8 cellular contexts compared by ENCODE assay signal in the genomic region with DNA sequence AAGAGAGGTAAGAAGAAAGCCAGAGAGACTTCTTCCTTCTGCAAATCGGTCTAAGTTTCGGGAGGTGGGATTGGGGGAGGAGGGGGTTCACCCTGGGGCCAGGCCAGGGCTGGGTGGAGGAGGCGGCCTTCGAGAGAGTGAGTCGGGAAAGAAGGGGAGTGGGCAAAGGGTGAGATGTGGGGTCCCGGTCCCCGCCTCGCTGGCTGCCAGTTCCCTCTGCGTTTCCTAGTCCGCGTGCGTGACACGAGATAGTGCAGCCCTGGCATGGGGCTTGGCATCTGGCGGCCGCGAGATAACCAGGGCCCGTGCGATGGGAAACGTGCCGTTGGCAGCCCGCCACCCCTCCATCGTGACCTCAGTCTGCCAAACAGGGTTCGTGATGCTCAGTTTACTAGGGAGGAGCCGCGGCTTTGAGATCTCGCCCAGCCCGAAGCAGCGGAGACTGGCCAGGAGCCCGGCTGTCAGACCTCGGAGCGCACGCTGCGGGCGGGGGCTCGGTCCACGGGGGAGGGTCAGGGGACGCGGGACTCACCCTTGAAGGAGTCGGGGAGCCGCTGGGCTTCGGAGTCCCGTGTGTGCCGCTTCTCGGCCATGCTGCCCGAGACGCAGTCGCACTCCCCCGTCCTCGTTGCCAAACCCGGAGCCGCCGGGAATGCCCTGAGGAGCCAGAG. TPM values are rescaled to one million over a fixed set of nuclear protein-coding genes. Genes with fewer than 3 reads are reported as not detected.
DNase-seq lines count a peak whose midpoint lies in the region; ATAC-seq, FAIRE-seq and TF ChIP-seq lines count a peak whose summit lies in the region.

A gene with protein sequence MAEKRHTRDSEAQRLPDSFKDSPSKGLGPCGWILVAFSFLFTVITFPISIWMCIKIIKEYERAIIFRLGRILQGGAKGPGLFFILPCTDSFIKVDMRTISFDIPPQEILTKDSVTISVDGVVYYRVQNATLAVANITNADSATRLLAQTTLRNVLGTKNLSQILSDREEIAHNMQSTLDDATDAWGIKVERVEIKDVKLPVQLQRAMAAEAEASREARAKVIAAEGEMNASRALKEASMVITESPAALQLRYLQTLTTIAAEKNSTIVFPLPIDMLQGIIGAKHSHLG (minus strand): TSS at position 656 of the 671 bp plus-strand sequence. CDS start 63 bp downstream, at position 593.

- H3K36me3 ChIP-seq in SJSA1 (peaks cover 23% of the 10 kb centered on the region; the same call in 1 of the 2 replicates), GM12878 (ENCODE audit: control insufficient read depth in 2 of 2, insufficient read depth in 2 of 2, low read length in 1 of 2) (no peaks in the 10 kb centered on the region), iPS-15b (ENCODE audit: control insufficient read depth, insufficient read depth, low read length) (no peaks in the 10 kb centered on the region)

- peaks cover 45% of the 10 kb centered on the region for H3K4me1 ChIP-seq in SJSA1 (replicated peaks)
- H3K4me1 ChIP-seq in GM12878 (ENCODE audit: control insufficient read depth, insufficient read depth, low read length), result peaks cover 7% of the 10 kb centered on the region; the same call in 1 of the 2 replicates
- H3K4me1 ChIP-seq in iPS-15b (ENCODE audit: control insufficient read depth, insufficient read depth, low read length), result peaks cover 4% of the 10 kb centered on the region

- RAD21 ChIA-PET in GM12878 (lab: Charles Lee; ENCODE audit: unreplicated experiment), result interaction anchor here (0.6 to 0.9 kb wide), 2 partner anchors 11 to 54 kb away, joined by 3 to 4 read pairs; no protein-coding TSS in a partner anchor

- 11% methylated on average over 24 of the region's 52 CpGs for WGBS in GM12878 (ENCODE audit: insufficient coverage, insufficient replicate concordance, low lambda C conversion rate, missing lambda C conversion rate)

- BruUV-seq in GM12878 (replicated peaks; lab: Mats Ljungman, UMichigan), result no TSS peak

- TF ChIP-seq EP300 in GM12878 (IDR thresholded peaks at IDR 0.05; ENCODE audit: borderline replicate concordance in 1 of 2, control insufficient read depth in 1 of 2, low read depth in 2 of 2, low read length in 2 of 2), result no peak

- no peaks in the 10 kb centered on the region for H3K9me3 ChIP-seq in SJSA1 (replicated peaks)
- no peaks in the 10 kb centered on the region; the same call in 2 of the 3 replicates for H3K9me3 ChIP-seq in GM12878 (replicated peaks; ENCODE audit: control insufficient read depth, insufficient read depth, low read length)
- no peaks in the 10 kb centered on the region for H3K9me3 ChIP-seq in iPS-15b (ENCODE audit: control insufficient read depth, insufficient read depth, low read length)

- peak within 1 kb of the TSS; percentile 94 for H2AFZ ChIP-seq in GM12878 (ENCODE audit: control insufficient read depth, low read depth, low read length)

- peak; percentile 91 for TF ChIP-seq POLR2A in GM12878 (IDR thresholded peaks at IDR 0.05; ENCODE audit: low read depth, low read length)

- POLR2A ChIA-PET in GM12878 (lab: Charles Lee), result interaction anchor here (0.6 to 1.4 kb wide), 4 partner anchors 10 to 208 kb away, joined by 3 to 9 read pairs (median 6); no protein-coding TSS in a partner anchor

- H3K27ac ChIP-seq in C4-2B, result peak within 1 kb of the TSS; percentile 57
- peak within 1 kb of the TSS; percentile 70 for H3K27ac ChIP-seq in SJSA1
- H3K27ac ChIP-seq in GM12878 (ENCODE audit: control insufficient read depth, insufficient read depth), result peak within 1 kb of the TSS; percentile 79

- in situ Hi-C loops in GM12878 (cut with MboI), result no loop called here

- no peak for FAIRE-seq in GM12878 (lab: Jason Lieb, UNC)

- SMC1A ChIA-PET in GM12878 (lab: Charles Lee; ENCODE audit: uncharacterized antibody, unreplicated experiment), result interaction anchor here (0.6 to 1.4 kb wide), 3 partner anchors 16 to 708 kb away, joined by 3 to 8 read pairs (median 3); no protein-coding TSS in a partner anchor

- no peaks in the 10 kb centered on the region; the same call in 1 of the 2 replicates for H3K79me2 ChIP-seq in GM12878 (ENCODE audit: control insufficient read depth, insufficient read depth, low read length)

- peak within 1 kb of the TSS; percentile 90 for H3K4me2 ChIP-seq in GM12878 (ENCODE audit: control insufficient read depth, insufficient read depth)

- no peaks in the 10 kb centered on the region for H4K20me1 ChIP-seq in GM12878 (ENCODE audit: control insufficient read depth, insufficient read depth)

- H3K27me3 ChIP-seq in SJSA1 (replicated peaks) (no peaks in the 10 kb centered on the region), GM12878 (replicated peaks in 1 of 2; ENCODE audit: control insufficient read depth in 2 of 2, insufficient read depth in 2 of 2, low read length in 1 of 2) (no peaks in the 10 kb centered on the region; a peak in 1 of 4 replicates), iPS-15b (ENCODE audit: control insufficient read depth, insufficient read depth, low read length) (peaks cover 11% of the 10 kb centered on the region)

- H3K4me3 ChIP-seq in SJSA1 (peak within 1 kb of the TSS; percentile 69), GM12878 (peak within 1 kb of the TSS; percentile 84), iPS-15b (ENCODE audit: low read depth, low read length) (peak within 1 kb of the TSS; percentile 68)

- H3K9ac ChIP-seq in GM12878 (ENCODE audit: control insufficient read depth, insufficient read depth, low read length) (peak within 1 kb of the TSS; percentile 80), iPS-15b (ENCODE audit: low read depth, low read length) (peak within 1 kb of the TSS; percentile 49)

- ATAC-seq in GM19025 (IDR thresholded peaks at IDR 0.05; ENCODE audit: low read depth, unreplicated experiment), result peak; percentile 46
- ATAC-seq in HG03175 (IDR thresholded peaks at IDR 0.05; ENCODE audit: unreplicated experiment), result peak; percentile 66
- ATAC-seq in GM12878, result peak; percentile 84

- no peak for TF ChIP-seq RAD21 in GM12878 (IDR thresholded peaks at IDR 0.05; ENCODE audit: insufficient read depth, low read depth, low read length)

- intact Hi-C loops in GM12878 (cut with micrococcal nuclease; ENCODE audit: unreplicated experiment), result loop anchor here (2.0 kb wide), 1 partner anchor 17 kb away; no protein-coding TSS in a partner anchor

- DNase-seq in SJSA1 (ENCODE audit: low read depth in 1 of 2, low spot score in 2 of 2) (peak in 1 of 2 experiments; percentile 75), GM12878 (ENCODE audit: low read depth, low spot score) (no peak), SKM-1 treated with dmso at 0.1 percent for 144 hours (lab: John Stamatoyannopoulos, UW; ENCODE audit: unreplicated experiment) (no peak)
- DNase-seq in stimulated activated CD4-positive, alpha-beta T cell treated with anti-CD3 and anti-CD28 coated beads, Interleukin-15, amount 100 ng/mL, for 24 hours, result peak; percentile 69

- no peak for TF ChIP-seq CTCF in C4-2B (conservative IDR thresholded peaks at IDR 0.05)
- TF ChIP-seq CTCF in GM12878 (IDR thresholded peaks at IDR 0.05 in 2 of 3, conservative IDR thresholded peaks at IDR 0.05 in 1 of 3; ENCODE audit: control insufficient read depth in 2 of 3, extremely low read depth in 1 of 3, insufficient read depth in 1 of 3, low read depth in 3 of 3, low read length in 3 of 3), result no peak

- CTCF ChIA-PET in GM12878 (lab: Yijun Ruan, JAX), result interaction anchor here (1.4 to 1.7 kb wide), 3 partner anchors 11 to 50 kb away, joined by 4 to 8 read pairs (median 6); no protein-coding TSS in a partner anchor

TF ChIP-seq in GM12878, 131 proteins besides CTCF, POLR2A, EP300 and RAD21 (continues in another document):
- TF ChIP-seq POLR2AphosphoS5 (IDR thresholded peaks at IDR 0.05; ENCODE audit: low read length) (peak; percentile 18; the same call in 1 of the 2 replicates), TCF12 (IDR thresholded peaks at IDR 0.05; ENCODE audit: low read depth, low read length) (0 out of 2 replicates have a peak, but pooled peaks have one; percentile 2), BACH1 (IDR thresholded peaks at IDR 0.05; ENCODE audit: borderline replicate concordance) (no peak), CHD2 (IDR thresholded peaks at IDR 0.05; ENCODE audit: borderline replicate concordance, low read depth, low read length) (0 out of 2 replicates have a peak, but pooled peaks have one; percentile 35), SPI1 (IDR thresholded peaks at IDR 0.05; ENCODE audit: borderline replicate concordance, insufficient read depth, low read depth, low read length) (no peak), MEF2A (IDR thresholded peaks at IDR 0.05; ENCODE audit: insufficient read depth, low read depth, low read length) (no peak), STAT1 (conservative IDR thresholded peaks at IDR 0.05) (no peak), TBL1XR1 (IDR thresholded peaks at IDR 0.05; ENCODE audit: low read depth, low read length) (no peak), IKZF1 (conservative IDR thresholded peaks at IDR 0.05) (peak; percentile 48; the same call in 1 of the 2 replicates)

RNA-seq across cellular contexts. Expression of the gene that starts here (rescaled TPM):
- total RNA-seq in SJSA1 (2014; rRNA removed; shearing (Covaris generic)), result 192 and 200 TPM in 2 replicates
- total RNA-seq in GM12878 (2013; cell fraction: nucleolus; rRNA removed), result 18.3 and 21.1 TPM in 2 replicates
- total RNA-seq in GM12878 (2014; rRNA removed), result 36.0 and 43.0 TPM in 2 replicates
- 45.0 and 45.4 TPM in 2 replicates for total RNA-seq in GM12878 (2014; rRNA removed; fragmentation: Illumina TruSeq; extraction: Trizol)
- total RNA-seq in GM12878 (2021), result 47.4 and 49.8 TPM in 2 replicates
- 25.0 TPM for polyA plus RNA-seq in GM12878 (2011; ENCODE audit: low read depth)
- 6.7 and 7.6 TPM in 2 replicates for polyA plus RNA-seq in GM12878 (2011; rRNA removed)
- 3.5 and 4.1 TPM in 2 replicates for polyA plus RNA-seq in GM12878 (2011; cell fraction: cytosol; rRNA removed)
- polyA plus RNA-seq in GM12878 (2011; cell fraction: nucleus; rRNA removed), result 1.1 and 1.3 TPM in 2 replicates
- polyA plus RNA-seq in GM12878 (2012), result 19.0 and 20.2 TPM in 2 replicates
- 41.2 and 50.9 TPM in 2 replicates for polyA plus RNA-seq in GM12878 (2014; fragmentation: Illumina TruSeq; extraction: Trizol)
- 10 to 100 TPM; 20.6 to 34.5 TPM for polyA plus RNA-seq in GM12878 (2014; fragmentation: Nextera tagmentation; extraction: Ambion mirVana)
- 33.2 and 38.3 TPM in 2 replicates for polyA plus RNA-seq in GM12878 (2014; rRNA removed)
- polyA plus RNA-seq in GM12878 (2016; fragmentation: Nextera tagmentation; extraction: Ambion mirVana), result 10 to 100 TPM; 42.6 to 44.0 TPM
- 1.9 and 3.0 TPM in 2 replicates for polyA minus RNA-seq in GM12878 (2011; rRNA and poly(A)+ RNA removed)
- polyA minus RNA-seq in GM12878 (2011; cell fraction: cytosol; rRNA and poly(A)+ RNA removed), result 2.0 and 3.7 TPM in 2 replicates
- polyA minus RNA-seq in GM12878 (2011; cell fraction: nucleus; rRNA and poly(A)+ RNA removed), result 0.48 and 1.3 TPM in 2 replicates
